ENCODE assay signal across 22 cellular contexts in genomic region chr11:99571094-99571493, GRCh38.
A peak's percentile ranks its signal among the peaks of the same experiment; 100 is the strongest.
DNase-seq lines count a peak whose midpoint lies in the region; ATAC-seq lines count a peak whose summit lies in the region.
"Had no signal": no experiment of that assay in that cellular context is flagged by ENCODE, and none has a peak within 500 bp of the region (broad histone marks: within the 10 kb centered on the region; RNA-seq: fewer than 3 reads in every experiment).

No MANE protein-coding gene starts in this region.

- intact Hi-C loops in left ventricle myocardium superior (cut with micrococcal nuclease), result no loop called here

- DNase-seq in left ventricle myocardium superior (no peak), hippocampal formation (lab: John Stamatoyannopoulos, UW) (no peak), pons (ENCODE audit: low spot score) (no peak), OCI-M2 (lab: John Stamatoyannopoulos, UW; ENCODE audit: unreplicated experiment) (no peak)
- DNase-seq: activated CD4-positive, alpha-beta T cell treated with anti-CD3 and anti-CD28 coated beads, Interleukin-2, amount 50 U/mL, for 1 hour; activated naive CD4-positive, alpha-beta T cell; CD4-positive, alpha-beta T cell; DMS79 treated with DMSO at 0.1 percent for 48 hours; effector memory CD8-positive, alpha-beta T cell; head of caudate nucleus; immature natural killer cell; naive B cell; NCI-H1436; NCI-H345; pancreas; stimulated activated CD4-positive, alpha-beta T cell treated with anti-CD3 and anti-CD28 coated beads, Interleukin-4, amount 100 ng/mL, for 24 hours; SW 1271 had no signal

- peak; percentile 65 for ATAC-seq in GM18858 (IDR thresholded peaks at IDR 0.05; ENCODE audit: unreplicated experiment)
- ATAC-seq in GM19463 (IDR thresholded peaks at IDR 0.05; ENCODE audit: unreplicated experiment), result peak; percentile 86
- peak; percentile 87 for ATAC-seq in HG02840 (IDR thresholded peaks at IDR 0.05; ENCODE audit: low FRiP score, unreplicated experiment)
- ATAC-seq in HG03378 (IDR thresholded peaks at IDR 0.05; ENCODE audit: unreplicated experiment), result peak; percentile 89
- no peak for ATAC-seq in left ventricle myocardium superior
- ATAC-seq: effector memory CD8-positive, alpha-beta T cell; GM23338; pancreas had no signal
